In genomic region chr3:13172644-13173013, GRCh38 we compare ENCODE assay signal across 27 cellular contexts.
"Had no signal": no experiment of that assay in that cellular context is flagged by ENCODE, and none has a peak within 500 bp of the region (broad histone marks: within the 10 kb centered on the region; RNA-seq: fewer than 3 reads in every experiment).

No MANE protein-coding gene starts in this region.

- H3K36me3 ChIP-seq: esophagus squamous epithelium, heart right ventricle, left ventricle myocardium inferior, lower lobe of right lung, neutrophil, prostate gland, right atrium auricular region, stomach, thyroid gland had no signal

- H3K4me1 Mint-ChIP-seq: natural killer cell had no signal

- H3K27me3 ChIP-seq: neutrophil, right atrium auricular region, stomach, thyroid gland had no signal

- H2AFZ ChIP-seq: parathyroid adenoma had no signal

- H3K9me3 Mint-ChIP-seq: effector memory CD8-positive, alpha-beta T cell; natural killer cell; stimulated activated effector memory CD8-positive, alpha-beta T cell treated with anti-CD3 and anti-CD28 coated beads, Interleukin-12 subunit alpha, Interleukin-12 subunit beta, amount 100 ng/mL, for 72 hours had no signal

- H3K27ac Mint-ChIP-seq: effector memory CD8-positive, alpha-beta T cell; natural killer cell; stimulated activated effector memory CD8-positive, alpha-beta T cell treated with anti-CD3 and anti-CD28 coated beads, Interleukin-12 subunit alpha, Interleukin-12 subunit beta, amount 100 ng/mL, for 72 hours had no signal

- H3K36me3 Mint-ChIP-seq: natural killer cell; stimulated activated effector memory CD8-positive, alpha-beta T cell treated with anti-CD3 and anti-CD28 coated beads, Interleukin-12 subunit alpha, Interleukin-12 subunit beta, amount 100 ng/mL, for 72 hours had no signal

- H3K4me1 ChIP-seq: esophagus squamous epithelium, heart right ventricle, left ventricle myocardium inferior, lower lobe of right lung, parathyroid adenoma, prostate gland, right atrium auricular region, stomach, thyroid gland had no signal

- FAIRE-seq: endometrium, islet of Langerhans had no signal

- H3K9me3 ChIP-seq: esophagus squamous epithelium, left ventricle myocardium inferior, lower lobe of right lung, neutrophil, prostate gland, thyroid gland had no signal

- DNase-seq: cortex of kidney; effector memory CD8-positive, alpha-beta T cell; erythroblast; esophagus squamous epithelium; foreskin melanocyte; glutamatergic neuron; heart right ventricle; hippocampal formation; kidney glomerular epithelial cell; left colon; left ventricle myocardium inferior; lower lobe of right lung; natural killer cell; stimulated activated CD4-positive, alpha-beta T cell treated with anti-CD3 and anti-CD28 coated beads, Interleukin-2, amount 100 ng/mL, for 24 hours; stimulated activated CD4-positive, alpha-beta T cell treated with anti-CD3 and anti-CD28 coated beads, Interleukin-4, amount 100 ng/mL, for 24 hours; stimulated activated naive CD4-positive, alpha-beta T cell treated with Interleukin-2 at 50 U/mL for 16 hours; stomach; thyroid gland; trophoblast cell had no signal

- ATAC-seq: effector memory CD8-positive, alpha-beta T cell; heart right ventricle; left colon; lower lobe of right lung; natural killer cell; sciatic nerve; stimulated activated effector memory CD8-positive, alpha-beta T cell treated with anti-CD3 and anti-CD28 coated beads, Interleukin-12 subunit alpha, Interleukin-12 subunit beta, amount 100 ng/mL, for 72 hours had no signal

- H3K4me3 Mint-ChIP-seq: effector memory CD8-positive, alpha-beta T cell; natural killer cell; stimulated activated effector memory CD8-positive, alpha-beta T cell treated with anti-CD3 and anti-CD28 coated beads, Interleukin-12 subunit alpha, Interleukin-12 subunit beta, amount 100 ng/mL, for 72 hours had no signal

- H3K4me3 ChIP-seq: esophagus squamous epithelium, heart right ventricle, left ventricle myocardium inferior, lower lobe of right lung, prostate gland, right atrium auricular region, stomach, thyroid gland had no signal

- H3K27ac ChIP-seq: esophagus squamous epithelium, heart right ventricle, left ventricle myocardium inferior, lower lobe of right lung, neutrophil, parathyroid adenoma, prostate gland, right atrium auricular region, stomach, thyroid gland had no signal

- H3K79me2 ChIP-seq: parathyroid adenoma had no signal

- H3K9ac ChIP-seq: parathyroid adenoma had no signal
